In the genomic region with DNA sequence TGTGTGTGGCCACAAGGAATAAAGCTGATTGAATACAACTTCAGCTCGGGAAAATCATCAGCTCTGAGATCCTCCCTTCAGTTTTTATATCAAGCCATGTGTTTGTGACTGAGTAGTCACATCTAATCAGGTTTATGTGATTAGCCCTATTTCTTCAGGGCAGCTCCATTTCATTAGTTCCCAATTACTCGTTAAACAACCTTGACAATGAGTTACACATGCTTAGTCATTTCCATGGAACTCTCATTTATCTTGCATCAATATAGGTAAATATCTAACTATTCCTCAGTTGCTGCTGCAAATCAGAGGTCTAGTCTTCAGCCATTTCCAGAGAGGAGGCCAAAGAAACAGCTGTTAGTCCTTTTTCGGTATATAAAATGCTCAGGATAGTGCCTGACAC, we compare ENCODE assay signal across 26 cellular contexts. TPM values are rescaled to one million over a fixed set of nuclear protein-coding genes. Genes with fewer than 3 reads are reported as not detected.
"Had no signal": no experiment of that assay in that cellular context is flagged by ENCODE, and none has a peak within 500 bp of the region (broad histone marks: within the 10 kb centered on the region; RNA-seq: fewer than 3 reads in every experiment).

No MANE protein-coding gene starts in this region.

- H3K27me3 Mint-ChIP-seq: activated naive CD8-positive, alpha-beta T cell treated with anti-CD3 and anti-CD28 coated beads for 36 hours had no signal

- H3K27me3 ChIP-seq: breast epithelium had no signal

- H3K27ac Mint-ChIP-seq: activated CD4-positive, alpha-beta memory T cell treated with anti-CD3 and anti-CD28 coated beads, Interleukin-2, amount 10 ng/mL, durations not matched to agents 7 days and 5 days; activated CD4-positive, alpha-beta T cell treated with anti-CD3 and anti-CD28 coated beads for 36 hours; activated naive CD4-positive, alpha-beta T cell treated with anti-CD3 and anti-CD28 coated beads, Interleukin-2, amount 10 ng/mL, durations not matched to agents 7 days and 5 days; activated naive CD8-positive, alpha-beta T cell treated with anti-CD3 and anti-CD28 coated beads for 36 hours; activated T-cell treated with anti-CD3 and anti-CD28 coated beads, Interleukin-2, amount 50 U/mL, for 72 hours; activated T-helper 2 cell treated with anti-CD3 and anti-CD28 coated beads, Interferon-gamma antibody, Interleukin-2, Interleukin-4, amounts not matched to agents 10 μg/mL and 5 μg/mL and 100 μg/mL, durations not matched to agents 14 hours and 24 hours and 36 hours had no signal

- ATAC-seq: activated CD4-positive, alpha-beta T cell treated with anti-CD3 and anti-CD28 coated beads for 36 hours; activated T-cell treated with anti-CD3 and anti-CD28 coated beads, Interleukin-2, amount 50 U/mL, for 72 hours; Right ventricle myocardium inferior had no signal

- H3K4me3 Mint-ChIP-seq: activated CD4-positive, alpha-beta memory T cell treated with anti-CD3 and anti-CD28 coated beads, Interleukin-2, amount 10 ng/mL, durations not matched to agents 7 days and 5 days; activated CD4-positive, alpha-beta T cell treated with anti-CD3 and anti-CD28 coated beads for 36 hours; activated naive CD4-positive, alpha-beta T cell treated with anti-CD3 and anti-CD28 coated beads, Interleukin-2, amount 10 ng/mL, durations not matched to agents 7 days and 5 days; activated naive CD8-positive, alpha-beta T cell treated with anti-CD3 and anti-CD28 coated beads for 36 hours; activated T-cell treated with anti-CD3 and anti-CD28 coated beads, Interleukin-2, amount 50 U/mL, for 72 hours had no signal

- H3K4me3 ChIP-seq: breast epithelium had no signal

- H3K36me3 Mint-ChIP-seq: activated naive CD4-positive, alpha-beta T cell treated with anti-CD3 and anti-CD28 coated beads, Interleukin-2, amount 10 ng/mL, durations not matched to agents 7 days and 5 days; activated naive CD8-positive, alpha-beta T cell treated with anti-CD3 and anti-CD28 coated beads for 36 hours had no signal

- H3K27ac ChIP-seq: breast epithelium, KMS-11 had no signal

- H3K36me3 ChIP-seq: breast epithelium had no signal

- H3K9me3 ChIP-seq: breast epithelium had no signal

- H3K4me1 ChIP-seq: breast epithelium had no signal

- DNase-seq: activated CD4-positive, alpha-beta memory T cell treated with anti-CD3 and anti-CD28 coated beads, Interleukin-2, amount 10 ng/mL, durations not matched to agents 7 days and 5 days; activated CD4-positive, alpha-beta T cell treated with anti-CD3 and anti-CD28 coated beads for 36 hours; activated CD4-positive, alpha-beta T cell treated with anti-CD3 and anti-CD28 coated beads, Interleukin-2, amount 50 U/mL, for 1 hour; activated CD4-positive, CD25-positive, alpha-beta regulatory T cell; activated gamma-delta T cell treated with Interleukin-2 at 50 U/mL for 16 hours; activated naive CD4-positive, alpha-beta T cell treated with anti-CD3 and anti-CD28 coated beads, Interleukin-2, amount 10 ng/mL, durations not matched to agents 7 days and 5 days; activated naive CD8-positive, alpha-beta T cell treated with anti-CD3 and anti-CD28 coated beads for 36 hours; activated T-cell treated with anti-CD3 and anti-CD28 coated beads, Interleukin-2, amount 50 U/mL, for 72 hours; anterior cingulate cortex; central memory CD4-positive, alpha-beta T cell; NCI-H1092; NCI-H1417; NCI-H1930; NCI-H2171 treated with DMSO at 0.1 percent for 48 hours; NCI-H345; NCI-H510A; NCI-H526 treated with DMSO at 0.1 percent for 48 hours; RPMI8226; T-helper 2 cell; T1000 had no signal

- H3K9me3 Mint-ChIP-seq: activated CD4-positive, alpha-beta memory T cell treated with anti-CD3 and anti-CD28 coated beads, Interleukin-2, amount 10 ng/mL, durations not matched to agents 7 days and 5 days; activated naive CD4-positive, alpha-beta T cell treated with anti-CD3 and anti-CD28 coated beads, Interleukin-2, amount 10 ng/mL, durations not matched to agents 7 days and 5 days; activated naive CD8-positive, alpha-beta T cell treated with anti-CD3 and anti-CD28 coated beads for 36 hours; activated T-cell treated with anti-CD3 and anti-CD28 coated beads, Interleukin-2, amount 50 U/mL, for 72 hours; activated T-helper 2 cell treated with anti-CD3 and anti-CD28 coated beads, Interferon-gamma antibody, Interleukin-2, Interleukin-4, amounts not matched to agents 10 μg/mL and 5 μg/mL and 100 μg/mL, durations not matched to agents 14 hours and 24 hours and 36 hours had no signal

- H3K4me2 ChIP-seq: KMS-11 had no signal

- H3K4me1 Mint-ChIP-seq: activated CD4-positive, alpha-beta memory T cell treated with anti-CD3 and anti-CD28 coated beads, Interleukin-2, amount 10 ng/mL, durations not matched to agents 7 days and 5 days; activated CD4-positive, alpha-beta T cell treated with anti-CD3 and anti-CD28 coated beads for 36 hours; activated naive CD4-positive, alpha-beta T cell treated with anti-CD3 and anti-CD28 coated beads, Interleukin-2, amount 10 ng/mL, durations not matched to agents 7 days and 5 days had no signal

RNA-seq across cellular contexts. Expression of gene CRB1, which starts 16.3 kb away (rescaled TPM):
- total RNA-seq: activated CD4-positive, alpha-beta memory T cell treated with anti-CD3 and anti-CD28 coated beads, Interleukin-2, amount 10 ng/mL, durations not matched to agents 7 days and 5 days; activated CD8-positive, alpha-beta memory T cell treated with anti-CD3 and anti-CD28 coated beads for 36 hours; activated naive CD8-positive, alpha-beta T cell treated with anti-CD3 and anti-CD28 coated beads for 36 hours; activated T-helper 2 cell treated with anti-CD3 and anti-CD28 coated beads, Interferon-gamma antibody, Interleukin-2, Interleukin-4, amounts not matched to agents 10 μg/mL and 5 μg/mL and 100 μg/mL, durations not matched to agents 14 hours and 24 hours and 36 hours; chondrocyte had no signal
